In the genomic region with DNA sequence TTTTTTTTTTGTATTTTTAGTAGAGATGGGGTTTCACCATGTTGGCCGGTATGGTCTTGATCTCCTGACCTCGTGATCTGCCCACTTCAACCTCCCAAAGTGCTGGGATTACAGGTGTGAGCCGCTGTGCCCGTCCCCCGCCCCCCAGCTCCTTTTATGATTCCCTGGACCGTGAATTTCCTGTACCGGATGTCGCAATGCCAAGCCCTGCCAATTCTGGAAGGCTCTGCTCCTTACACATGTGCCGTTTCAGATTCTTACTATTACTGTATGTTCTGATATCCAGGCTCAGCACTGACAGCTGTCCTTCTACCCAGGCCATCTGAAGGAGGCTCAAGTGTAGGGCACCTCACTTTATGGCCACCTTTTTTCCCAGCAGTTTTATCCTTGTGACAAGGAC, we compare ENCODE assay signal across 23 cellular contexts.
"Had no signal": no experiment of that assay in that cellular context is flagged by ENCODE, and none has a peak within 500 bp of the region (broad histone marks: within the 10 kb centered on the region; RNA-seq: fewer than 3 reads in every experiment).

No MANE protein-coding gene starts in this region.

- H3K36me3 Mint-ChIP-seq: activated CD4-positive, alpha-beta memory T cell treated with anti-CD3 and anti-CD28 coated beads for 36 hours; activated naive CD8-positive, alpha-beta T cell treated with anti-CD3 and anti-CD28 coated beads for 36 hours; naive thymus-derived CD4-positive, alpha-beta T cell; neural progenitor cell had no signal

- H3K36me3 ChIP-seq: heart right ventricle, neural progenitor cell, thyroid gland had no signal

- H3K9me3 Mint-ChIP-seq: activated CD4-positive, alpha-beta memory T cell treated with anti-CD3 and anti-CD28 coated beads for 36 hours; activated naive CD8-positive, alpha-beta T cell treated with anti-CD3 and anti-CD28 coated beads for 36 hours; neural progenitor cell had no signal

- H2AFZ ChIP-seq: neural progenitor cell had no signal

- H3K27ac Mint-ChIP-seq: activated CD4-positive, alpha-beta memory T cell treated with anti-CD3 and anti-CD28 coated beads for 36 hours; activated naive CD8-positive, alpha-beta T cell treated with anti-CD3 and anti-CD28 coated beads for 36 hours; naive thymus-derived CD4-positive, alpha-beta T cell; neural progenitor cell; T-helper 17 cell had no signal

- ATAC-seq: heart right ventricle; left colon; naive thymus-derived CD4-positive, alpha-beta T cell; stimulated activated naive CD8-positive, alpha-beta T cell treated with anti-CD3 and anti-CD28 coated beads, Interleukin-15, Interleukin-2, amounts not matched to agents 100 U/mL and 50 U/mL, for 24 hours; T-helper 17 cell had no signal

- FAIRE-seq: bronchial epithelial cell, keratinocyte had no signal

- H3K27me3 Mint-ChIP-seq: activated CD4-positive, alpha-beta memory T cell treated with anti-CD3 and anti-CD28 coated beads for 36 hours; activated naive CD8-positive, alpha-beta T cell treated with anti-CD3 and anti-CD28 coated beads for 36 hours; naive thymus-derived CD4-positive, alpha-beta T cell; T-helper 17 cell had no signal

- H3K27ac ChIP-seq: epithelial cell of prostate, neural progenitor cell, thyroid gland had no signal

- H3K4me3 Mint-ChIP-seq: activated CD4-positive, alpha-beta memory T cell treated with anti-CD3 and anti-CD28 coated beads for 36 hours; activated naive CD8-positive, alpha-beta T cell treated with anti-CD3 and anti-CD28 coated beads for 36 hours; naive thymus-derived CD4-positive, alpha-beta T cell; neural progenitor cell; T-helper 17 cell had no signal

- H3K27me3 ChIP-seq: heart right ventricle, neural progenitor cell, thyroid gland had no signal

- H3K4me3 ChIP-seq: heart right ventricle, lung, neural progenitor cell, thyroid gland had no signal

- H3K4me1 ChIP-seq: thyroid gland had no signal

- DNase-seq: activated CD4-positive, alpha-beta memory T cell treated with anti-CD3 and anti-CD28 coated beads for 36 hours; activated CD4-positive, alpha-beta T cell treated with anti-CD3 and anti-CD28 coated beads for 48 hours; activated CD4-positive, CD25-positive, alpha-beta regulatory T cell; activated naive CD4-positive, alpha-beta T cell treated with Interleukin-2 at 50 U/mL for 16 hours; activated naive CD8-positive, alpha-beta T cell treated with anti-CD3 and anti-CD28 coated beads for 36 hours; activated T-cell treated with anti-CD3 and anti-CD28 coated beads, Interleukin-2, amount 50 U/mL, for 48 hours; amniotic stem cell; cerebellar nuclear complex; cortex of kidney; heart right ventricle; naive thymus-derived CD4-positive, alpha-beta T cell; retina; stimulated activated CD4-positive, alpha-beta T cell treated with anti-CD3 and anti-CD28 coated beads, Interleukin-12 subunit alpha, Interleukin-12 subunit beta, amount 100 ng/mL, for 4 hours; stimulated activated CD4-positive, alpha-beta T cell treated with anti-CD3 and anti-CD28 coated beads, Interleukin-4, amount 100 ng/mL, for 4 hours; stimulated activated naive CD8-positive, alpha-beta T cell treated with anti-CD3 and anti-CD28 coated beads, Interleukin-15, Interleukin-2, amounts not matched to agents 100 U/mL and 50 U/mL, for 24 hours; T-helper 17 cell; thyroid gland had no signal

- H3K4me2 ChIP-seq: neural progenitor cell had no signal

- H3K9ac ChIP-seq: neural progenitor cell had no signal

- H3K9me3 ChIP-seq: heart right ventricle, thyroid gland had no signal

- H3K4me1 Mint-ChIP-seq: activated naive CD8-positive, alpha-beta T cell treated with anti-CD3 and anti-CD28 coated beads for 36 hours; naive thymus-derived CD4-positive, alpha-beta T cell; T-helper 17 cell had no signal
